ENCODE assay signal across 1 cellular context in genomic region chr16:1959269-1960039, GRCh38.
A peak's percentile ranks its signal among the peaks of the same experiment; 100 is the strongest.
TF ChIP-seq lines count a peak whose summit lies in the region.

Gene NDUFB10 (plus strand): TSS chr16:1959538. CDS start chr16:1959625, 87 bp downstream.

TF ChIP-seq in K562, 482 proteins besides CTCF, POLR2A, EP300 and RAD21 (continued from another document and continues in another):
- TF ChIP-seq ZNF609 (CRISPR knock-in tag; IDR thresholded peaks at IDR 0.05; ENCODE audit: borderline replicate concordance) (peak; percentile 48; the same call in 1 of the 2 replicates), ZNF707 (CRISPR knock-in tag; conservative IDR thresholded peaks at IDR 0.05) (no peak), SRSF9 (IDR thresholded peaks at IDR 0.05; ENCODE audit: borderline replicate concordance, low read depth, low read length) (no peak), HMG20B (CRISPR knock-in tag; IDR thresholded peaks at IDR 0.05) (no peak), ZNF511 (CRISPR knock-in tag; IDR thresholded peaks at IDR 0.05) (no peak), RBBP5 (IDR thresholded peaks at IDR 0.05; ENCODE audit: borderline replicate concordance, insufficient read depth, low read length, poor library complexity, severe bottlenecking) (peak; percentile 88), CSDE1 (IDR thresholded peaks at IDR 0.05) (no peak), E2F6 (IDR thresholded peaks at IDR 0.05; ENCODE audit: borderline replicate concordance in 1 of 2, extremely low read depth in 1 of 2, insufficient read depth in 1 of 2, insufficient read length in 1 of 2, low read depth in 1 of 2, low read length in 1 of 2, poor library complexity in 1 of 2, severe bottlenecking in 1 of 2) (peak; percentile 37 to 45), ZBTB34 (CRISPR knock-in tag; IDR thresholded peaks at IDR 0.05) (no peak), MAZ (CRISPR knock-in tag; conservative IDR thresholded peaks at IDR 0.05 in 1 of 2, IDR thresholded peaks at IDR 0.05 in 1 of 2) (peak in 1 of 2 experiments; percentile 78; a peak in 3 of 4 replicates), USF1 (CRISPR knock-in tag; IDR thresholded peaks at IDR 0.05) (no peak), ZZZ3 (IDR thresholded peaks at IDR 0.05) (no peak), NR0B1 (IDR thresholded peaks at IDR 0.05; ENCODE audit: partially characterized antibody) (no peak), NFATC3 (IDR thresholded peaks at IDR 0.05) (no peak), CEBPZ (IDR thresholded peaks at IDR 0.05; ENCODE audit: borderline replicate concordance, low read depth, low read length) (no peak), NFXL1 (CRISPR knock-in tag; IDR thresholded peaks at IDR 0.05) (no peak), ZNF830 (CRISPR knock-in tag; IDR thresholded peaks at IDR 0.05) (no peak), RFX7 (CRISPR knock-in tag; IDR thresholded peaks at IDR 0.05) (no peak), SOX6 (IDR thresholded peaks at IDR 0.05) (peak; percentile 46; the same call in 1 of the 2 replicates), SRSF3 (IDR thresholded peaks at IDR 0.05; ENCODE audit: insufficient read depth, low read length) (no peak), JUNB (CRISPR knock-in tag; conservative IDR thresholded peaks at IDR 0.05) (no peak), KAT7 (CRISPR knock-in tag; IDR thresholded peaks at IDR 0.05; ENCODE audit: borderline replicate concordance) (peak; percentile 87; the same call in 1 of the 2 replicates), MED1 (CRISPR knock-in tag; IDR thresholded peaks at IDR 0.05; ENCODE audit: borderline replicate concordance) (no peak), KHSRP (IDR thresholded peaks at IDR 0.05) (no peak), NFRKB (IDR thresholded peaks at IDR 0.05; ENCODE audit: low read depth) (no peak), SREBF1 (IDR thresholded peaks at IDR 0.05; ENCODE audit: borderline replicate concordance, low read depth, low read length) (no peak), FOXK1 (CRISPR knock-in tag; IDR thresholded peaks at IDR 0.05; ENCODE audit: borderline replicate concordance) (no peak), SIX5 (IDR thresholded peaks at IDR 0.05; ENCODE audit: borderline replicate concordance in 1 of 2, insufficient read depth in 1 of 2, low read depth in 1 of 2, low read length in 2 of 2) (peak; percentile 85 to 86), BRD9 (IDR thresholded peaks at IDR 0.05; ENCODE audit: low read depth, partially characterized antibody) (no peak), U2AF1 (optimal IDR thresholded peaks at IDR 0.05; ENCODE audit: low read depth, low read length) (peak; percentile 89), MYC (IDR thresholded peaks at IDR 0.05; ENCODE audit: low read depth, low read length) (peak; percentile 70), MYC (CRISPR knock-in tag; IDR thresholded peaks at IDR 0.05; ENCODE audit: borderline replicate concordance, low read depth) (peak; percentile 55; the same call in 1 of the 2 replicates), SRF (CRISPR knock-in tag; IDR thresholded peaks at IDR 0.05) (0 out of 4 replicates have a peak, but pooled peaks of 1 of the 2 experiments have one; percentile 36), ZNF436 (CRISPR knock-in tag; IDR thresholded peaks at IDR 0.05) (no peak), MAFG (tag; conservative IDR thresholded peaks at IDR 0.05) (no peak), ZC3H11A (IDR thresholded peaks at IDR 0.05; ENCODE audit: low read depth, low read length) (no peak), ZKSCAN1 (IDR thresholded peaks at IDR 0.05; ENCODE audit: low read depth, low read length) (no peak), RNF2 (IDR thresholded peaks at IDR 0.05) (no peak), STAT5A (IDR thresholded peaks at IDR 0.05; ENCODE audit: borderline replicate concordance, low read length) (no peak; the same call in 1 of the 2 replicates), GTF2F1 (IDR thresholded peaks at IDR 0.05; ENCODE audit: low read depth, low read length) (peak; percentile 37; the same call in 1 of the 2 replicates), NBN (IDR thresholded peaks at IDR 0.05; ENCODE audit: low read depth) (no peak), PML (IDR thresholded peaks at IDR 0.05; ENCODE audit: low read length) (no peak; the same call in 1 of the 2 replicates), MTF1 (CRISPR knock-in tag; IDR thresholded peaks at IDR 0.05; ENCODE audit: borderline replicate concordance) (no peak), POLR3A (IDR thresholded peaks at IDR 0.05; ENCODE audit: borderline replicate concordance, extremely low read depth, insufficient read depth, insufficient read length) (no peak), KLF10 (CRISPR knock-in tag; IDR thresholded peaks at IDR 0.05) (no peak), NKRF (IDR thresholded peaks at IDR 0.05; ENCODE audit: borderline replicate concordance) (no peak), ARID3A (IDR thresholded peaks at IDR 0.05; ENCODE audit: borderline replicate concordance, low read depth, low read length) (no peak), HDAC6 (IDR thresholded peaks at IDR 0.05; ENCODE audit: low read depth, low read length) (no peak), ZNF740 (CRISPR knock-in tag; IDR thresholded peaks at IDR 0.05) (no peak), ZNF740 (tag; IDR thresholded peaks at IDR 0.05) (no peak)
